ENCODE assay signal across 31 cellular contexts in the genomic region with DNA sequence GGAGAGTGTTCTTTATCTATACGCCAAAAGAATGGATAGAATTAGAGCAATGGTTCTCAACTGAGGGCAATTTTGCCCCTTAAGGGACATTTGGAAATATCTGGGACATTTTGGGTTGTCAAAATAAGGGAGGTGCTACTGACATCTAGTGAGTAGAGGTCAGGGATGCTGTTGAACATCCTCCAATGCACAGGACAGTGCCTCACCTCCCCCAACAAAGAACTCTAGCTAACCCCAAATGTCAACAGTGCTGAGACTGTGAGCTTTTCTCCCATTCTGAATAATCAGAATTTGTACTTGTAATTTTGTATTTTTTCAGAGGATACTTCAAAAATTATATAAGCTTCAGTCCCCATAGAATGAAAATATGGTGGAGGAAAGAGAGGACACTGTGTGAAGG.
"Had no signal": no experiment of that assay in that cellular context is flagged by ENCODE, and none has a peak within 500 bp of the region (broad histone marks: within the 10 kb centered on the region; RNA-seq: fewer than 3 reads in every experiment).

No MANE protein-coding gene starts in this region.

- ATAC-seq: naive thymus-derived CD4-positive, alpha-beta T cell; natural killer cell; psoas muscle; right cardiac atrium; sciatic nerve; stimulated activated effector memory CD8-positive, alpha-beta T cell treated with anti-CD3 and anti-CD28 coated beads, Interleukin-12 subunit alpha, Interleukin-12 subunit beta, amount 100 ng/mL, for 72 hours; stimulated activated naive CD8-positive, alpha-beta T cell treated with anti-CD3 and anti-CD28 coated beads, Interleukin-15, amount 100 ng/mL, for 72 hours; stimulated activated naive CD8-positive, alpha-beta T cell treated with anti-CD3 and anti-CD28 coated beads, Interleukin-15, Interleukin-2, amounts not matched to agents 100 U/mL and 50 U/mL, for 24 hours had no signal

- H3K36me3 ChIP-seq: neural progenitor cell, ovary, spleen, suprapubic skin, tibial nerve, upper lobe of left lung, vagina had no signal

- H3K4me3 ChIP-seq: neural progenitor cell, ovary, psoas muscle, skin epidermis, smooth muscle cell, spleen, suprapubic skin, testis, tibial nerve, upper lobe of left lung, vagina had no signal

- H3K9me3 Mint-ChIP-seq: natural killer cell; nephron; stimulated activated effector memory CD8-positive, alpha-beta T cell treated with anti-CD3 and anti-CD28 coated beads, Interleukin-12 subunit alpha, Interleukin-12 subunit beta, amount 100 ng/mL, for 72 hours had no signal

- H3K9me3 ChIP-seq: ovary, psoas muscle, suprapubic skin, testis, tibial nerve, upper lobe of left lung, vagina had no signal

- H3K79me2 ChIP-seq: parathyroid adenoma had no signal

- H3K4me3 Mint-ChIP-seq: naive thymus-derived CD4-positive, alpha-beta T cell; natural killer cell; nephron; neural progenitor cell; stimulated activated effector memory CD8-positive, alpha-beta T cell treated with anti-CD3 and anti-CD28 coated beads, Interleukin-12 subunit alpha, Interleukin-12 subunit beta, amount 100 ng/mL, for 72 hours; stimulated activated naive CD8-positive, alpha-beta T cell treated with anti-CD3 and anti-CD28 coated beads, Interleukin-15, amount 100 ng/mL, for 72 hours had no signal

- H3K4me2 ChIP-seq: neural progenitor cell, smooth muscle cell had no signal

- H3K4me1 Mint-ChIP-seq: natural killer cell; stimulated activated effector memory CD8-positive, alpha-beta T cell treated with anti-CD3 and anti-CD28 coated beads, Interleukin-12 subunit alpha, Interleukin-12 subunit beta, amount 100 ng/mL, for 72 hours; stimulated activated naive CD8-positive, alpha-beta T cell treated with anti-CD3 and anti-CD28 coated beads, Interleukin-15, amount 100 ng/mL, for 72 hours had no signal

- DNase-seq: naive thymus-derived CD4-positive, alpha-beta T cell; natural killer cell; occipital lobe; ovary; posterior cingulate gyrus; psoas muscle; right cardiac atrium; spleen; stimulated activated CD4-positive, alpha-beta T cell treated with anti-CD3 and anti-CD28 coated beads, Interleukin-12 subunit alpha, Interleukin-12 subunit beta, amount 100 ng/mL, for 4 hours; stimulated activated CD4-positive, alpha-beta T cell treated with anti-CD3 and anti-CD28 coated beads, Interleukin-2, amount 100 ng/mL, for 24 hours; stimulated activated CD4-positive, alpha-beta T cell treated with anti-CD3 and anti-CD28 coated beads, Interleukin-2, amount 100 ng/mL, for 48 hours; stimulated activated CD4-positive, alpha-beta T cell treated with anti-CD3 and anti-CD28 coated beads, Interleukin-4, amount 100 ng/mL, for 24 hours; stimulated activated naive CD4-positive, alpha-beta T cell; stimulated activated naive CD8-positive, alpha-beta T cell treated with anti-CD3 and anti-CD28 coated beads, Interleukin-15, amount 100 ng/mL, for 72 hours; stimulated activated naive CD8-positive, alpha-beta T cell treated with anti-CD3 and anti-CD28 coated beads, Interleukin-15, Interleukin-2, amounts not matched to agents 100 U/mL and 50 U/mL, for 24 hours; substantia nigra; testis; trophoblast cell; upper lobe of left lung had no signal

- H3K27me3 Mint-ChIP-seq: progenitor cell of endocrine pancreas; stimulated activated naive CD8-positive, alpha-beta T cell treated with anti-CD3 and anti-CD28 coated beads, Interleukin-15, amount 100 ng/mL, for 72 hours had no signal

- H2AFZ ChIP-seq: neural progenitor cell, parathyroid adenoma had no signal

- H3K27me3 ChIP-seq: neural progenitor cell, ovary, spleen, suprapubic skin, testis, tibial nerve, upper lobe of left lung, vagina had no signal

- H3K27ac ChIP-seq: neural progenitor cell, ovary, parathyroid adenoma, psoas muscle, skin epidermis, spleen, suprapubic skin, testis, tibial nerve, upper lobe of left lung, vagina had no signal

- FAIRE-seq: urothelium cell line had no signal

- H3K36me3 Mint-ChIP-seq: naive thymus-derived CD4-positive, alpha-beta T cell; natural killer cell; neural progenitor cell; stimulated activated effector memory CD8-positive, alpha-beta T cell treated with anti-CD3 and anti-CD28 coated beads, Interleukin-12 subunit alpha, Interleukin-12 subunit beta, amount 100 ng/mL, for 72 hours had no signal

- H3K4me1 ChIP-seq: neural progenitor cell, parathyroid adenoma, psoas muscle, spleen, suprapubic skin, upper lobe of left lung had no signal

- H3K27ac Mint-ChIP-seq: naive thymus-derived CD4-positive, alpha-beta T cell; natural killer cell; nephron; neural progenitor cell; progenitor cell of endocrine pancreas; stimulated activated effector memory CD8-positive, alpha-beta T cell treated with anti-CD3 and anti-CD28 coated beads, Interleukin-12 subunit alpha, Interleukin-12 subunit beta, amount 100 ng/mL, for 72 hours; stimulated activated naive CD8-positive, alpha-beta T cell treated with anti-CD3 and anti-CD28 coated beads, Interleukin-15, amount 100 ng/mL, for 72 hours had no signal

- H3K9ac ChIP-seq: neural progenitor cell, parathyroid adenoma had no signal
